10 cellular contexts compared by ENCODE assay signal in genomic region chr4:17111959-17112659, GRCh38.
DNase-seq lines count a peak whose midpoint lies in the region; ATAC-seq and TF ChIP-seq lines count a peak whose summit lies in the region.
"Had no signal": no experiment of that assay in that cellular context is flagged by ENCODE, and none has a peak within 500 bp of the region (broad histone marks: within the 10 kb centered on the region; RNA-seq: fewer than 3 reads in every experiment).

No MANE protein-coding gene starts in this region.

- H2BK120ac ChIP-seq in mesenchymal stem cell (ENCODE audit: low read depth, low read length): no peak overlapping the region

- no peaks in the 10 kb centered on the region for H3K27me3 ChIP-seq in mesenchymal stem cell (ENCODE audit: control insufficient read depth in 1 of 2, insufficient read depth in 1 of 2, low read length in 2 of 2)
- H3K27me3 ChIP-seq: upper lobe of left lung had no signal

- no peak overlapping the region for H3K27ac ChIP-seq in mesenchymal stem cell (ENCODE audit: low read length, poor library complexity, severe bottlenecking)
- H3K27ac ChIP-seq: parathyroid adenoma, upper lobe of left lung had no signal

- peak; percentile 73 for TF ChIP-seq CTCF in GM12864 (IDR thresholded peaks at IDR 0.05; ENCODE audit: low read depth, low read length, missing control alignments)
- peak; percentile 51 for TF ChIP-seq CTCF in astrocyte of the spinal cord (IDR thresholded peaks at IDR 0.05; ENCODE audit: low read depth, low read length)

- no peak overlapping the region for H3K14ac ChIP-seq in mesenchymal stem cell (ENCODE audit: low read length in 2 of 2)

- no peak overlapping the region for H3K23ac ChIP-seq in mesenchymal stem cell (ENCODE audit: low read length in 2 of 2)

- no peak overlapping the region for H2BK5ac ChIP-seq in mesenchymal stem cell (ENCODE audit: low read depth, low read length, poor library complexity, severe bottlenecking)

- H3K4ac ChIP-seq in mesenchymal stem cell (ENCODE audit: low read depth in 1 of 2, low read length in 2 of 2): no peak overlapping the region

- H3K4me1 ChIP-seq in mesenchymal stem cell (ENCODE audit: control insufficient read depth, insufficient read depth, low read depth, low read length): no peaks in the 10 kb centered on the region
- H3K4me1 ChIP-seq: parathyroid adenoma, upper lobe of left lung had no signal

- H4K91ac ChIP-seq in mesenchymal stem cell (ENCODE audit: low read length): no peak overlapping the region

- no peaks in the 10 kb centered on the region for H3K9me3 ChIP-seq in mesenchymal stem cell (ENCODE audit: control insufficient read depth, low read length)
- H3K9me3 ChIP-seq: upper lobe of left lung had no signal

- no peaks in the 10 kb centered on the region for H3K79me1 ChIP-seq in mesenchymal stem cell (replicated peaks; ENCODE audit: low read length, poor library complexity, severe bottlenecking)

- no peaks in the 10 kb centered on the region for H3K36me3 ChIP-seq in mesenchymal stem cell (ENCODE audit: control insufficient read depth in 1 of 2, insufficient read depth in 2 of 2, low read depth in 1 of 2, low read length in 2 of 2)
- H3K36me3 ChIP-seq: upper lobe of left lung had no signal

- in situ Hi-C loops in astrocyte of the spinal cord (cut with HindIII; ENCODE audit: low sequenced_read_pairs): no loop called here

- WGBS in mesenchymal stem cell: 59% methylated on average over 3 of the region's 6 CpGs

- H2BK12ac ChIP-seq in mesenchymal stem cell (ENCODE audit: low read length in 2 of 2): peak overlapping the region in 1 of 2 experiments; percentile 10

- peak overlapping the region; percentile 76 for H3K9ac ChIP-seq in mesenchymal stem cell (ENCODE audit: low read length)
- H3K9ac ChIP-seq: parathyroid adenoma had no signal

- no peak overlapping the region for H2BK15ac ChIP-seq in mesenchymal stem cell (ENCODE audit: low read depth, poor library complexity, severe bottlenecking)

- H2AK5ac ChIP-seq in mesenchymal stem cell (ENCODE audit: low read length, severe bottlenecking): no peak overlapping the region

- no peak overlapping the region for H2AFZ ChIP-seq in mesenchymal stem cell (ENCODE audit: low read depth, low read length)
- H2AFZ ChIP-seq: parathyroid adenoma had no signal

- peak; percentile 57 for ATAC-seq in HG02870 (IDR thresholded peaks at IDR 0.05; ENCODE audit: unreplicated experiment)
- no peak for ATAC-seq in HG03571 (IDR thresholded peaks at IDR 0.05; ENCODE audit: unreplicated experiment)
- ATAC-seq in HG02970 (IDR thresholded peaks at IDR 0.05; ENCODE audit: low FRiP score, unreplicated experiment): no peak
- ATAC-seq in GM21447 (IDR thresholded peaks at IDR 0.05; ENCODE audit: unreplicated experiment): no peak

- no peak overlapping the region for H4K8ac ChIP-seq in mesenchymal stem cell (ENCODE audit: low read length)

- H3K4me3 ChIP-seq in GM12864 (ENCODE audit: low read depth, low read length) (no peak overlapping the region), astrocyte of the spinal cord (ENCODE audit: low read depth, low read length) (no peak overlapping the region), mesenchymal stem cell (ENCODE audit: insufficient read depth in 1 of 2, low read depth in 1 of 2, low read length in 2 of 2) (no peak overlapping the region)
- H3K4me3 ChIP-seq: upper lobe of left lung had no signal

- H3K4me2 ChIP-seq in mesenchymal stem cell (ENCODE audit: low read length, poor library complexity, severe bottlenecking): no peak overlapping the region

- DNase-seq in GM12864 (ENCODE audit: low read depth) (no peak), astrocyte of the spinal cord (ENCODE audit: low read depth, low spot score) (no peak), mesenchymal stem cell (no peak), NCI-H2081 (lab: John Stamatoyannopoulos, UW) (no peak)
- DNase-seq: upper lobe of left lung had no signal

- H3K18ac ChIP-seq in mesenchymal stem cell (ENCODE audit: low read depth in 1 of 2, low read length in 2 of 2): no peak overlapping the region
